ENCODE assay signal across 8 cellular contexts in genomic region chr1:204516180-204516879, GRCh38. TPM values are rescaled to one million over a fixed set of nuclear protein-coding genes. Genes with fewer than 3 reads are reported as not detected.
DNase-seq lines count a peak whose midpoint lies in the region; ATAC-seq, FAIRE-seq and TF ChIP-seq lines count a peak whose summit lies in the region.

MDM4 (plus strand) TSS chr1:204516406; CDS start chr1:204525519, 9,113 bp downstream.

- H3K36me3 ChIP-seq in HepG2 (replicated peaks in 1 of 2; ENCODE audit: control insufficient read depth in 1 of 2, insufficient read depth in 2 of 2, low read length in 2 of 2): peaks cover 0 to 12% of the 10 kb centered on the region in 2 experiments; a peak in 2 of 5 replicates

- BruUV-seq in HepG2 (replicated peaks; lab: Mats Ljungman, UMichigan): TSS peak; percentile 58

- TF ChIP-seq EP300 in HepG2 (IDR thresholded peaks at IDR 0.05; ENCODE audit: low read depth in 2 of 2, low read length in 2 of 2): 0 out of 4 replicates have a peak, but pooled peaks of 1 of the 2 experiments have one; percentile 26
- peak; percentile 76 for TF ChIP-seq EP300 in HepG2 (CRISPR knock-in tag; IDR thresholded peaks at IDR 0.05; ENCODE audit: borderline replicate concordance)

- H3K4me3 ChIP-seq in HepG2 (replicated peaks in 1 of 3; ENCODE audit: insufficient read depth in 1 of 3, low read depth in 2 of 3, low read length in 3 of 3): peak within 1 kb of the TSS; percentile 81 to 88 (median 86)

- peaks cover 31% of the 10 kb centered on the region for H3K4me1 ChIP-seq in HepG2 (ENCODE audit: insufficient read depth, low read length)

- in situ Hi-C loops in HepG2 (cut with HindIII; ENCODE audit: extremely low pct_ligation_motif_present, low pct_unique_long_range_greater_than_20kb): no loop called here

- CTCF ChIA-PET in HepG2 (lab: Yijun Ruan, JAX; ENCODE audit: low intra/inter-chr PET ratio, low total read pairs): no interaction called here

- ATAC-seq in GM19452 (IDR thresholded peaks at IDR 0.05; ENCODE audit: unreplicated experiment) (peak; percentile 74), HG03571 (IDR thresholded peaks at IDR 0.05; ENCODE audit: unreplicated experiment) (peak; percentile 60), HepG2 (peak; percentile 100)

- peak within 1 kb of the TSS; percentile 95 for H3K27ac ChIP-seq in HepG2 (ENCODE audit: extremely low read length, insufficient read depth, low read length)

- POLR2A ChIA-PET in HepG2 (lab: Yijun Ruan, JAX): interaction anchor here (0.7 to 4.4 kb wide), 17 partner anchors 9 to 606 kb away, joined by 3 to 103 read pairs (median 4); partner anchors contain the start of genes PIK3C2B and RBBP5

- no peaks in the 10 kb centered on the region; a peak in 1 of 5 replicates for H3K27me3 ChIP-seq in HepG2 (ENCODE audit: control insufficient read depth in 1 of 2, insufficient read depth in 2 of 2, low read length in 2 of 2)

- intact Hi-C loops in HepG2 (cut with micrococcal nuclease; ENCODE audit: unreplicated experiment): loop anchor here (1.0 kb wide), 1 partner anchor 9 kb away; no protein-coding TSS in a partner anchor

- H3K9me3 ChIP-seq in HepG2 (ENCODE audit: low read length): no peaks in the 10 kb centered on the region

- peaks cover 47% of the 10 kb centered on the region for H3K79me2 ChIP-seq in HepG2 (ENCODE audit: insufficient read depth, low read length)

- under 1% methylated on average over 43 of the region's 43 CpGs for WGBS in HepG2 (ENCODE audit: low lambda C conversion rate)

- TF ChIP-seq POLR2A in HepG2 (IDR thresholded peaks at IDR 0.05; ENCODE audit: insufficient read depth in 1 of 2, low read depth in 2 of 2, low read length in 2 of 2): peak; percentile 56 to 86

- H2AFZ ChIP-seq in HepG2 (ENCODE audit: low read length): peak within 1 kb of the TSS; percentile 78

- peak within 1 kb of the TSS; percentile 97 for H3K9ac ChIP-seq in HepG2 (ENCODE audit: insufficient read depth, low read depth, low read length)

- peaks cover 7% of the 10 kb centered on the region; the same call in 1 of the 2 replicates for H4K20me1 ChIP-seq in HepG2 (ENCODE audit: insufficient read depth, low read length)

- H3K4me2 ChIP-seq in HepG2 (ENCODE audit: low read depth, low read length): peak within 1 kb of the TSS; percentile 79

- TF ChIP-seq RAD21 in HepG2 (CRISPR knock-in tag; IDR thresholded peaks at IDR 0.05): peak; percentile 42

- FAIRE-seq in HepG2 (lab: Jason Lieb, UNC): peak; percentile 96

- TF ChIP-seq CTCF in HepG2 (CRISPR knock-in tag; IDR thresholded peaks at IDR 0.05): peak; percentile 13; the same call in 1 of the 2 replicates

- DNase-seq in CD1c-positive myeloid dendritic cell (ENCODE audit: extremely low spot score) (peak; percentile 98), NCI-H774 (lab: John Stamatoyannopoulos, UW) (peak; percentile 97), dermis microvascular lymphatic vessel endothelial cell (ENCODE audit: low read depth in 2 of 2) (peak; percentile 92 to 95), HepG2 (ENCODE audit: low spot score) (peak; percentile 96)
- DNase-seq in activated CD4-positive, alpha-beta T cell treated with anti-CD3 and anti-CD28 coated beads, Interleukin-2, amount 50 U/mL, for 24 hours (ENCODE audit: low read depth in 1 of 2, low spot score in 1 of 2): peak; percentile 89 to 93
- peak; percentile 90 for DNase-seq in stimulated activated CD4-positive, alpha-beta T cell treated with anti-CD3 and anti-CD28 coated beads, Interleukin-2, amount 100 ng/mL, for 48 hours

TF ChIP-seq in HepG2, 621 proteins besides CTCF, POLR2A, EP300 and RAD21 (continues in another document):
- TF ChIP-seq, protein P1, sequence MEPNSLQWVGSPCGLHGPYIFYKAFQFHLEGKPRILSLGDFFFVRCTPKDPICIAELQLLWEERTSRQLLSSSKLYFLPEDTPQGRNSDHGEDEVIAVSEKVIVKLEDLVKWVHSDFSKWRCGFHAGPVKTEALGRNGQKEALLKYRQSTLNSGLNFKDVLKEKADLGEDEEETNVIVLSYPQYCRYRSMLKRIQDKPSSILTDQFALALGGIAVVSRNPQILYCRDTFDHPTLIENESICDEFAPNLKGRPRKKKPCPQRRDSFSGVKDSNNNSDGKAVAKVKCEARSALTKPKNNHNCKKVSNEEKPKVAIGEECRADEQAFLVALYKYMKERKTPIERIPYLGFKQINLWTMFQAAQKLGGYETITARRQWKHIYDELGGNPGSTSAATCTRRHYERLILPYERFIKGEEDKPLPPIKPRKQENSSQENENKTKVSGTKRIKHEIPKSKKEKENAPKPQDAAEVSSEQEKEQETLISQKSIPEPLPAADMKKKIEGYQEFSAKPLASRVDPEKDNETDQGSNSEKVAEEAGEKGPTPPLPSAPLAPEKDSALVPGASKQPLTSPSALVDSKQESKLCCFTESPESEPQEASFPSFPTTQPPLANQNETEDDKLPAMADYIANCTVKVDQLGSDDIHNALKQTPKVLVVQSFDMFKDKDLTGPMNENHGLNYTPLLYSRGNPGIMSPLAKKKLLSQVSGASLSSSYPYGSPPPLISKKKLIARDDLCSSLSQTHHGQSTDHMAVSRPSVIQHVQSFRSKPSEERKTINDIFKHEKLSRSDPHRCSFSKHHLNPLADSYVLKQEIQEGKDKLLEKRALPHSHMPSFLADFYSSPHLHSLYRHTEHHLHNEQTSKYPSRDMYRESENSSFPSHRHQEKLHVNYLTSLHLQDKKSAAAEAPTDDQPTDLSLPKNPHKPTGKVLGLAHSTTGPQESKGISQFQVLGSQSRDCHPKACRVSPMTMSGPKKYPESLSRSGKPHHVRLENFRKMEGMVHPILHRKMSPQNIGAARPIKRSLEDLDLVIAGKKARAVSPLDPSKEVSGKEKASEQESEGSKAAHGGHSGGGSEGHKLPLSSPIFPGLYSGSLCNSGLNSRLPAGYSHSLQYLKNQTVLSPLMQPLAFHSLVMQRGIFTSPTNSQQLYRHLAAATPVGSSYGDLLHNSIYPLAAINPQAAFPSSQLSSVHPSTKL (CRISPR knock-in tag; IDR thresholded peaks at IDR 0.05): peak; percentile 73
- peak; percentile 85; the same call in 1 of the 2 replicates for TF ChIP-seq KLF15 (CRISPR knock-in tag; IDR thresholded peaks at IDR 0.05; ENCODE audit: borderline replicate concordance)
- peak; percentile 10 for TF ChIP-seq SKI (IDR thresholded peaks at IDR 0.05; ENCODE audit: partially characterized antibody)
- 0 out of 2 replicates have a peak, but pooled peaks have one; percentile 49 for TF ChIP-seq PRMT3 (CRISPR knock-in tag; IDR thresholded peaks at IDR 0.05; ENCODE audit: borderline replicate concordance, low read depth)
- TF ChIP-seq DMAP1 (CRISPR knock-in tag; IDR thresholded peaks at IDR 0.05): peak; percentile 98
- TF ChIP-seq ZNF784 (CRISPR knock-in tag; IDR thresholded peaks at IDR 0.05; ENCODE audit: borderline replicate concordance): peak; percentile 87
- TF ChIP-seq ETV5 (CRISPR knock-in tag; IDR thresholded peaks at IDR 0.05; ENCODE audit: borderline replicate concordance): peak; percentile 95
- TF ChIP-seq ZBTB21 (CRISPR knock-in tag; IDR thresholded peaks at IDR 0.05): peak; percentile 77
- no peak for TF ChIP-seq MAFF (IDR thresholded peaks at IDR 0.05; ENCODE audit: low read depth, low read length)
- TF ChIP-seq SPEN (CRISPR knock-in tag; IDR thresholded peaks at IDR 0.05; ENCODE audit: low read depth): peak; percentile 80
- TF ChIP-seq, protein P2, sequence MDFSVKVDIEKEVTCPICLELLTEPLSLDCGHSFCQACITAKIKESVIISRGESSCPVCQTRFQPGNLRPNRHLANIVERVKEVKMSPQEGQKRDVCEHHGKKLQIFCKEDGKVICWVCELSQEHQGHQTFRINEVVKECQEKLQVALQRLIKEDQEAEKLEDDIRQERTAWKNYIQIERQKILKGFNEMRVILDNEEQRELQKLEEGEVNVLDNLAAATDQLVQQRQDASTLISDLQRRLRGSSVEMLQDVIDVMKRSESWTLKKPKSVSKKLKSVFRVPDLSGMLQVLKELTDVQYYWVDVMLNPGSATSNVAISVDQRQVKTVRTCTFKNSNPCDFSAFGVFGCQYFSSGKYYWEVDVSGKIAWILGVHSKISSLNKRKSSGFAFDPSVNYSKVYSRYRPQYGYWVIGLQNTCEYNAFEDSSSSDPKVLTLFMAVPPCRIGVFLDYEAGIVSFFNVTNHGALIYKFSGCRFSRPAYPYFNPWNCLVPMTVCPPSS (IDR thresholded peaks at IDR 0.05): no peak

RNA-seq across cellular contexts. Expression of gene MDM4, which starts in this region (rescaled TPM):
- total RNA-seq in dermis microvascular lymphatic vessel endothelial cell (9.2 and 17.6 TPM in 2 replicates), HepG2 (2016; rRNA removed; fragmentation: Illumina TruSeq; extraction: Trizol) (13.8 and 19.0 TPM in 2 replicates)
- 5.8 and 7.8 TPM in 2 replicates for total RNA-seq in HepG2 (2016; cell fraction: cytosol; rRNA removed; fragmentation: Illumina TruSeq; extraction: Trizol; ENCODE audit: low read depth)
- 14.6 and 17.8 TPM in 2 replicates for total RNA-seq in HepG2 (2016; cell fraction: insoluble cytoplasmic fraction; rRNA removed; fragmentation: Illumina TruSeq; extraction: Trizol)
- total RNA-seq in HepG2 (2016; cell fraction: membrane; rRNA removed; fragmentation: Illumina TruSeq; extraction: Trizol): 7.2 and 11.4 TPM in 2 replicates
- total RNA-seq in HepG2 (2016; cell fraction: nucleus; rRNA removed; fragmentation: Illumina TruSeq; extraction: Trizol): 54.0 and 56.5 TPM in 2 replicates
- 14.9 TPM in 2 replicates for polyA plus RNA-seq in HepG2 (2011; rRNA removed)
- 2.4 and 3.7 TPM in 2 replicates for polyA plus RNA-seq in HepG2 (2011; cell fraction: cytosol; rRNA removed)
- 26.3 and 36.2 TPM in 2 replicates for polyA plus RNA-seq in HepG2 (2011; cell fraction: nucleus; rRNA removed)
- 5.9 and 7.4 TPM in 2 replicates for polyA plus RNA-seq in HepG2 (2012)
- 0.97 and 1.5 TPM in 2 replicates for polyA plus RNA-seq in HepG2 (2016; cell fraction: cytosol; fragmentation: Illumina TruSeq; extraction: Trizol; ENCODE audit: low read depth)
- polyA plus RNA-seq in HepG2 (2016; cell fraction: insoluble cytoplasmic fraction; fragmentation: Illumina TruSeq; extraction: Trizol; ENCODE audit: low read depth): 3.4 TPM in 2 replicates
- 3.3 and 3.8 TPM in 2 replicates for polyA plus RNA-seq in HepG2 (2016; cell fraction: membrane; fragmentation: Illumina TruSeq; extraction: Trizol; ENCODE audit: low read depth)
- 42.4 and 45.8 TPM in 2 replicates for polyA plus RNA-seq in HepG2 (2016; cell fraction: nucleus; fragmentation: Illumina TruSeq; extraction: Trizol; ENCODE audit: insufficient read depth, low read depth)
- polyA minus RNA-seq in HepG2 (2011; rRNA and poly(A)+ RNA removed; ENCODE audit: low replicate concordance): 38.9 and 56.7 TPM in 2 replicates
- 8.7 and 10.2 TPM in 2 replicates for polyA minus RNA-seq in HepG2 (2011; cell fraction: cytosol; rRNA and poly(A)+ RNA removed)
- polyA minus RNA-seq in HepG2 (2011; cell fraction: nucleus; rRNA and poly(A)+ RNA removed): 130 and 161 TPM in 2 replicates

Comparison
In these comparisons a context has a peak if more than half of its experiments do, and no peak if none do; other contexts are left out.
1. Peak in every context shown above with its lines: DNase-seq, ATAC-seq, H3K4me3 ChIP-seq and H3K27ac ChIP-seq.